In genomic region chr9:91711755-91712591, GRCh38 we compare ENCODE assay signal across 9 cellular contexts.
A peak's percentile ranks its signal among the peaks of the same experiment; 100 is the strongest.
DNase-seq lines count a peak whose midpoint lies in the region; ATAC-seq and TF ChIP-seq lines count a peak whose summit lies in the region.
"Had no signal": no experiment of that assay in that cellular context is flagged by ENCODE, and none has a peak within 500 bp of the region (broad histone marks: within the 10 kb centered on the region; RNA-seq: fewer than 3 reads in every experiment).

No MANE protein-coding gene starts in this region.

- no peak overlapping the region for H3K4me3 Mint-ChIP-seq in activated CD8-positive, alpha-beta memory T cell treated with anti-CD3 and anti-CD28 coated beads, Interleukin-2, amount 10 ng/mL, durations not matched to agents 7 days and 5 days
- H3K4me3 Mint-ChIP-seq in naive B cell = no peak overlapping the region
- H3K4me3 Mint-ChIP-seq in WTC11 = no peak overlapping the region

- DNase-seq in GM10248 (ENCODE audit: extremely low spot score) = peak; percentile 87
- DNase-seq in Jurkat, Clone E6-1 (ENCODE audit: low read depth, low spot score) = peak; percentile 78
- peak; percentile 94 for DNase-seq in activated CD8-positive, alpha-beta memory T cell treated with anti-CD3 and anti-CD28 coated beads, Interleukin-2, amount 10 ng/mL, durations not matched to agents 7 days and 5 days
- peak; percentile 76 for DNase-seq in naive B cell
- DNase-seq in AG20443 (ENCODE audit: low spot score) = no peak
- DNase-seq in WTC11 (ENCODE audit: low spot score) = no peak
- no peak for DNase-seq in NCI-H748 treated with DMSO at 0.1 percent for 48 hours (lab: John Stamatoyannopoulos, UW)

- ATAC-seq in GM21515 (IDR thresholded peaks at IDR 0.05; ENCODE audit: unreplicated experiment) (peak; percentile 85), naive B cell (ENCODE audit: low read depth in 2 of 2) (peak; percentile 98 to 99), WTC11 (no peak)
- peak; percentile 95 for ATAC-seq in activated CD8-positive, alpha-beta memory T cell treated with anti-CD3 and anti-CD28 coated beads, Interleukin-2, amount 10 ng/mL, durations not matched to agents 7 days and 5 days
- ATAC-seq: foreskin keratinocyte had no signal

- H3K4me3 ChIP-seq in Jurkat, Clone E6-1 (ENCODE audit: low read length) = peak overlapping the region; percentile 5; the same call in 1 of the 2 replicates

- TF ChIP-seq CTCF in GM10248 (IDR thresholded peaks at IDR 0.05; ENCODE audit: control extremely low read depth, extremely low read depth, low read depth, missing control alignments) (no peak), WTC11 (IDR thresholded peaks at IDR 0.05) (no peak)

- no peak overlapping the region for H3K27ac Mint-ChIP-seq in activated CD8-positive, alpha-beta memory T cell treated with anti-CD3 and anti-CD28 coated beads, Interleukin-2, amount 10 ng/mL, durations not matched to agents 7 days and 5 days
- no peak overlapping the region for H3K27ac Mint-ChIP-seq in naive B cell
- no peak overlapping the region for H3K27ac Mint-ChIP-seq in WTC11

- POLR2A ChIA-PET in GM10248 (lab: Yijun Ruan, JAX) (no interaction called here), WTC11 (lab: Charles Lee) (interaction anchor here (0.6 kb wide), 1 partner anchor 140 kb away, joined by 4 read pairs; no protein-coding TSS in a partner anchor)

- CTCF ChIA-PET in GM10248 (lab: Yijun Ruan, JAX) (interaction anchor here (0.6 to 1.1 kb wide), 3 partner anchors 15 to 46 kb away, joined by 3 to 5 read pairs (median 3); no protein-coding TSS in a partner anchor), WTC11 (lab: Charles Lee) (interaction anchor here (1.1 kb wide), 1 partner anchor 15 kb away, joined by 5 read pairs; no protein-coding TSS in a partner anchor)
- CTCF ChIA-PET in activated CD8-positive, alpha-beta memory T cell treated with anti-CD3 and anti-CD28 coated beads, Interleukin-2, amount 10 ng/mL, durations not matched to agents 7 days and 5 days (lab: Charles Lee) = no interaction called here

- H3K27me3 Mint-ChIP-seq in activated CD8-positive, alpha-beta memory T cell treated with anti-CD3 and anti-CD28 coated beads, Interleukin-2, amount 10 ng/mL, durations not matched to agents 7 days and 5 days = peaks cover 25% of the 10 kb centered on the region
- H3K27me3 Mint-ChIP-seq in naive B cell (peaks cover 0 to 7% (median 6%) of the 10 kb centered on the region in 3 donors), WTC11 (ENCODE audit: low read depth) (no peaks in the 10 kb centered on the region)

- peaks cover 2% of the 10 kb centered on the region for H3K36me3 Mint-ChIP-seq in activated CD8-positive, alpha-beta memory T cell treated with anti-CD3 and anti-CD28 coated beads, Interleukin-2, amount 10 ng/mL, durations not matched to agents 7 days and 5 days
- H3K36me3 Mint-ChIP-seq in naive B cell (peaks cover 0 to 8% of the 10 kb centered on the region in 2 donors), WTC11 (peaks cover 6% of the 10 kb centered on the region)

- peaks cover 5% of the 10 kb centered on the region for H3K9me3 Mint-ChIP-seq in activated CD8-positive, alpha-beta memory T cell treated with anti-CD3 and anti-CD28 coated beads, Interleukin-2, amount 10 ng/mL, durations not matched to agents 7 days and 5 days (ENCODE audit: low read depth)
- H3K9me3 Mint-ChIP-seq in naive B cell (peaks cover 0 to 14% (median 10%) of the 10 kb centered on the region in 7 donors), WTC11 (peaks cover 10% of the 10 kb centered on the region)

- peaks cover 6% of the 10 kb centered on the region for H3K4me1 Mint-ChIP-seq in activated CD8-positive, alpha-beta memory T cell treated with anti-CD3 and anti-CD28 coated beads, Interleukin-2, amount 10 ng/mL, durations not matched to agents 7 days and 5 days
- H3K4me1 Mint-ChIP-seq in naive B cell = peaks cover 0 to 8% (median 0%) of the 10 kb centered on the region in 3 donors
- no peaks in the 10 kb centered on the region for H3K4me1 Mint-ChIP-seq in WTC11

TF ChIP-seq in WTC11, 78 proteins besides CTCF, POLR2A, EP300 and RAD21:
- TF ChIP-seq SMAD3 (CRISPR knock-in tag; IDR thresholded peaks at IDR 0.05; ENCODE audit: borderline replicate concordance) (no peak), JUN (CRISPR knock-in tag; IDR thresholded peaks at IDR 0.05) (no peak), FOXP1 (CRISPR knock-in tag; IDR thresholded peaks at IDR 0.05; ENCODE audit: borderline replicate concordance) (no peak), OVOL2 (CRISPR knock-in tag; IDR thresholded peaks at IDR 0.05; ENCODE audit: borderline replicate concordance) (no peak), NR2C2 (CRISPR knock-in tag; IDR thresholded peaks at IDR 0.05) (no peak), ZNF121 (CRISPR knock-in tag; IDR thresholded peaks at IDR 0.05) (no peak)
- TF ChIP-seq, protein P1, sequence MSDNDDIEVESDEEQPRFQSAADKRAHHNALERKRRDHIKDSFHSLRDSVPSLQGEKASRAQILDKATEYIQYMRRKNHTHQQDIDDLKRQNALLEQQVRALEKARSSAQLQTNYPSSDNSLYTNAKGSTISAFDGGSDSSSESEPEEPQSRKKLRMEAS (CRISPR knock-in tag; IDR thresholded peaks at IDR 0.05) = no peak

Comparison
In these comparisons a context has a peak if more than half of its experiments do, and no peak if none do; other contexts are left out.
1. DNase-seq: peak in GM10248 (single experiment), Jurkat, Clone E6-1 (single experiment), activated CD8-positive, alpha-beta memory T cell treated with anti-CD3 and anti-CD28 coated beads, Interleukin-2, amount 10 ng/mL, durations not matched to agents 7 days and 5 days (single experiment) and naive B cell (single experiment); none in AG20443 (single experiment), WTC11 (single experiment) and NCI-H748 treated with DMSO at 0.1 percent for 48 hours (single experiment).